Comparison of ENCODE assay signal across 1 cellular context in genomic region chr15:45022871-45023658, GRCh38.
TF ChIP-seq lines count a peak whose summit lies in the region.

Gene SORD, plus strand, starts transcription at chr15:45023195. Its CDS starts 89 bp downstream, at chr15:45023284.

TF ChIP-seq in GM12878, 131 proteins besides CTCF, POLR2A, EP300 and RAD21 (continued from another document):
- TF ChIP-seq, protein P1, sequence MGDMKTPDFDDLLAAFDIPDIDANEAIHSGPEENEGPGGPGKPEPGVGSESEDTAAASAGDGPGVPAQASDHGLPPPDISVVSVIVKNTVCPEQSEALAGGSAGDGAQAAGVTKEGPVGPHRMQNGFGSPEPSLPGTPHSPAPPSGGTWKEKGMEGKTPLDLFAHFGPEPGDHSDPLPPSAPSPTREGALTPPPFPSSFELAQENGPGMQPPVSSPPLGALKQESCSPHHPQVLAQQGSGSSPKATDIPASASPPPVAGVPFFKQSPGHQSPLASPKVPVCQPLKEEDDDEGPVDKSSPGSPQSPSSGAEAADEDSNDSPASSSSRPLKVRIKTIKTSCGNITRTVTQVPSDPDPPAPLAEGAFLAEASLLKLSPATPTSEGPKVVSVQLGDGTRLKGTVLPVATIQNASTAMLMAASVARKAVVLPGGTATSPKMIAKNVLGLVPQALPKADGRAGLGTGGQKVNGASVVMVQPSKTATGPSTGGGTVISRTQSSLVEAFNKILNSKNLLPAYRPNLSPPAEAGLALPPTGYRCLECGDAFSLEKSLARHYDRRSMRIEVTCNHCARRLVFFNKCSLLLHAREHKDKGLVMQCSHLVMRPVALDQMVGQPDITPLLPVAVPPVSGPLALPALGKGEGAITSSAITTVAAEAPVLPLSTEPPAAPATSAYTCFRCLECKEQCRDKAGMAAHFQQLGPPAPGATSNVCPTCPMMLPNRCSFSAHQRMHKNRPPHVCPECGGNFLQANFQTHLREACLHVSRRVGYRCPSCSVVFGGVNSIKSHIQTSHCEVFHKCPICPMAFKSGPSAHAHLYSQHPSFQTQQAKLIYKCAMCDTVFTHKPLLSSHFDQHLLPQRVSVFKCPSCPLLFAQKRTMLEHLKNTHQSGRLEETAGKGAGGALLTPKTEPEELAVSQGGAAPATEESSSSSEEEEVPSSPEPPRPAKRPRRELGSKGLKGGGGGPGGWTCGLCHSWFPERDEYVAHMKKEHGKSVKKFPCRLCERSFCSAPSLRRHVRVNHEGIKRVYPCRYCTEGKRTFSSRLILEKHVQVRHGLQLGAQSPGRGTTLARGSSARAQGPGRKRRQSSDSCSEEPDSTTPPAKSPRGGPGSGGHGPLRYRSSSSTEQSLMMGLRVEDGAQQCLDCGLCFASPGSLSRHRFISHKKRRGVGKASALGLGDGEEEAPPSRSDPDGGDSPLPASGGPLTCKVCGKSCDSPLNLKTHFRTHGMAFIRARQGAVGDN (IDR thresholded peaks at IDR 0.05), result 0 out of 2 replicates have a peak, but pooled peaks have one; percentile 56
- TF ChIP-seq CHD2 (IDR thresholded peaks at IDR 0.05; ENCODE audit: borderline replicate concordance, low read depth, low read length) (peak; percentile 49; the same call in 1 of the 2 replicates), WRNIP1 (IDR thresholded peaks at IDR 0.05; ENCODE audit: borderline replicate concordance, low read depth, low read length) (no peak), EED (IDR thresholded peaks at IDR 0.05; ENCODE audit: low read depth) (0 out of 2 replicates have a peak, but pooled peaks have one; percentile 14), SREBF2 (IDR thresholded peaks at IDR 0.05; ENCODE audit: low read length) (no peak), IKZF1 (conservative IDR thresholded peaks at IDR 0.05) (peak; percentile 78), MXI1 (IDR thresholded peaks at IDR 0.05; ENCODE audit: low read depth, low read length) (no peak), NFYA (IDR thresholded peaks at IDR 0.05; ENCODE audit: borderline replicate concordance, low read depth, low read length) (no peak), GATAD2B (conservative IDR thresholded peaks at IDR 0.05; ENCODE audit: low read depth) (peak; percentile 63; the same call in 1 of the 2 replicates), NBN (IDR thresholded peaks at IDR 0.05) (0 out of 2 replicates have a peak, but pooled peaks have one; percentile 70)
- TF ChIP-seq, protein P2, sequence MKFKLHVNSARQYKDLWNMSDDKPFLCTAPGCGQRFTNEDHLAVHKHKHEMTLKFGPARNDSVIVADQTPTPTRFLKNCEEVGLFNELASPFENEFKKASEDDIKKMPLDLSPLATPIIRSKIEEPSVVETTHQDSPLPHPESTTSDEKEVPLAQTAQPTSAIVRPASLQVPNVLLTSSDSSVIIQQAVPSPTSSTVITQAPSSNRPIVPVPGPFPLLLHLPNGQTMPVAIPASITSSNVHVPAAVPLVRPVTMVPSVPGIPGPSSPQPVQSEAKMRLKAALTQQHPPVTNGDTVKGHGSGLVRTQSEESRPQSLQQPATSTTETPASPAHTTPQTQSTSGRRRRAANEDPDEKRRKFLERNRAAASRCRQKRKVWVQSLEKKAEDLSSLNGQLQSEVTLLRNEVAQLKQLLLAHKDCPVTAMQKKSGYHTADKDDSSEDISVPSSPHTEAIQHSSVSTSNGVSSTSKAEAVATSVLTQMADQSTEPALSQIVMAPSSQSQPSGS (IDR thresholded peaks at IDR 0.05; ENCODE audit: low read length), result no peak
TF ChIP-seq in GM12878: peak in this region for 11.
